In genomic region chr2:175293195-175293594, GRCh38 we compare ENCODE assay signal across 30 cellular contexts.
"Had no signal": no experiment of that assay in that cellular context is flagged by ENCODE, and none has a peak within 500 bp of the region (broad histone marks: within the 10 kb centered on the region; RNA-seq: fewer than 3 reads in every experiment).

No MANE protein-coding gene starts in this region.

- H3K9me3 ChIP-seq: ovary, psoas muscle, thyroid gland, upper lobe of right lung, uterus had no signal

- H2AFZ ChIP-seq: neural progenitor cell, parathyroid adenoma had no signal

- H3K9me3 Mint-ChIP-seq: natural killer cell; stimulated activated naive CD8-positive, alpha-beta T cell treated with anti-CD3 and anti-CD28 coated beads, Interleukin-15, Interleukin-2, amounts not matched to agents 100 ng/mL and 50 ng/mL, for 24 hours; type B pancreatic cell had no signal

- H3K79me2 ChIP-seq: parathyroid adenoma had no signal

- H3K4me3 Mint-ChIP-seq: naive thymus-derived CD4-positive, alpha-beta T cell; natural killer cell; nephron; neural progenitor cell; stimulated activated naive B cell treated with anti-CD40 and anti-IgM and Interleukin-4, amounts not matched to agents 10 μg/mL and 1 μg/mL and 100 μg/mL, for 72 hours; stimulated activated naive CD8-positive, alpha-beta T cell treated with anti-CD3 and anti-CD28 coated beads, Interleukin-15, Interleukin-2, amounts not matched to agents 100 ng/mL and 50 ng/mL, for 24 hours; type B pancreatic cell had no signal

- H3K4me3 ChIP-seq: neural progenitor cell, ovary, psoas muscle, skin epidermis, smooth muscle cell, spleen, stomach, thoracic aorta, thyroid gland, tibial nerve, upper lobe of right lung, uterus had no signal

- H3K27ac ChIP-seq: neural progenitor cell, ovary, parathyroid adenoma, psoas muscle, skin epidermis, spleen, stomach, thoracic aorta, thyroid gland, tibial nerve, upper lobe of right lung, uterus had no signal

- H3K4me1 Mint-ChIP-seq: naive thymus-derived CD4-positive, alpha-beta T cell; natural killer cell; nephron; neural progenitor cell; stimulated activated naive B cell treated with anti-CD40 and anti-IgM and Interleukin-4, amounts not matched to agents 10 μg/mL and 1 μg/mL and 100 μg/mL, for 72 hours had no signal

- H3K9ac ChIP-seq: neural progenitor cell, parathyroid adenoma had no signal

- H3K36me3 Mint-ChIP-seq: naive thymus-derived CD4-positive, alpha-beta T cell; natural killer cell; neural progenitor cell; stimulated activated naive B cell treated with anti-CD40 and anti-IgM and Interleukin-4, amounts not matched to agents 10 μg/mL and 1 μg/mL and 100 μg/mL, for 72 hours; type B pancreatic cell had no signal

- H3K27ac Mint-ChIP-seq: naive thymus-derived CD4-positive, alpha-beta T cell; natural killer cell; nephron; neural progenitor cell; progenitor cell of endocrine pancreas; stimulated activated naive B cell treated with anti-CD40 and anti-IgM and Interleukin-4, amounts not matched to agents 10 μg/mL and 1 μg/mL and 100 μg/mL, for 72 hours; stimulated activated naive CD8-positive, alpha-beta T cell treated with anti-CD3 and anti-CD28 coated beads, Interleukin-15, Interleukin-2, amounts not matched to agents 100 ng/mL and 50 ng/mL, for 24 hours; type B pancreatic cell had no signal

- H3K36me3 ChIP-seq: neural progenitor cell, ovary, spleen, stomach, thoracic aorta, thyroid gland, tibial nerve, upper lobe of right lung, uterus had no signal

- H3K27me3 ChIP-seq: neural progenitor cell, ovary, thyroid gland, uterus had no signal

- H3K4me2 ChIP-seq: neural progenitor cell, smooth muscle cell had no signal

- H3K4me1 ChIP-seq: neural progenitor cell, parathyroid adenoma, psoas muscle, spleen, stomach, thyroid gland, tibial nerve, upper lobe of right lung, uterus had no signal

- ATAC-seq: naive thymus-derived CD4-positive, alpha-beta T cell; natural killer cell; psoas muscle; right cardiac atrium; sciatic nerve; stimulated activated naive B cell treated with anti-CD40 and anti-IgM and Interleukin-4, amounts not matched to agents 10 μg/mL and 1 μg/mL and 100 μg/mL, for 72 hours; upper lobe of right lung had no signal

- DNase-seq: naive thymus-derived CD4-positive, alpha-beta T cell; natural killer cell; occipital lobe; ovary; posterior cingulate gyrus; psoas muscle; right cardiac atrium; spleen; stimulated activated CD4-positive, alpha-beta T cell treated with anti-CD3 and anti-CD28 coated beads, Interleukin-12 subunit alpha, Interleukin-12 subunit beta, amount 100 ng/mL, for 4 hours; stimulated activated CD4-positive, alpha-beta T cell treated with anti-CD3 and anti-CD28 coated beads, Interleukin-1b, Interleukin-23, amount 100 ng/mL, for 48 hours; stimulated activated CD4-positive, alpha-beta T cell treated with anti-CD3 and anti-CD28 coated beads, Interleukin-4, amount 100 ng/mL, for 1 hour; stimulated activated CD4-positive, alpha-beta T cell treated with anti-CD3 and anti-CD28 coated beads, Interleukin-4, amount 100 ng/mL, for 4 hours; stimulated activated CD8-positive, alpha-beta memory T cell treated with anti-CD3 and anti-CD28 coated beads, Interleukin-4, amount 100 ng/mL, for 48 hours; stimulated activated naive B cell treated with anti-CD40 and anti-IgM and Interleukin-4, amounts not matched to agents 10 μg/mL and 1 μg/mL and 100 μg/mL, for 72 hours; stimulated activated naive CD4-positive, alpha-beta T cell treated with Interleukin-2 at 50 U/mL for 16 hours; stomach; thyroid gland; upper lobe of right lung; uterus had no signal
